Comparison of ENCODE assay signal across 9 cellular contexts in the genomic region with DNA sequence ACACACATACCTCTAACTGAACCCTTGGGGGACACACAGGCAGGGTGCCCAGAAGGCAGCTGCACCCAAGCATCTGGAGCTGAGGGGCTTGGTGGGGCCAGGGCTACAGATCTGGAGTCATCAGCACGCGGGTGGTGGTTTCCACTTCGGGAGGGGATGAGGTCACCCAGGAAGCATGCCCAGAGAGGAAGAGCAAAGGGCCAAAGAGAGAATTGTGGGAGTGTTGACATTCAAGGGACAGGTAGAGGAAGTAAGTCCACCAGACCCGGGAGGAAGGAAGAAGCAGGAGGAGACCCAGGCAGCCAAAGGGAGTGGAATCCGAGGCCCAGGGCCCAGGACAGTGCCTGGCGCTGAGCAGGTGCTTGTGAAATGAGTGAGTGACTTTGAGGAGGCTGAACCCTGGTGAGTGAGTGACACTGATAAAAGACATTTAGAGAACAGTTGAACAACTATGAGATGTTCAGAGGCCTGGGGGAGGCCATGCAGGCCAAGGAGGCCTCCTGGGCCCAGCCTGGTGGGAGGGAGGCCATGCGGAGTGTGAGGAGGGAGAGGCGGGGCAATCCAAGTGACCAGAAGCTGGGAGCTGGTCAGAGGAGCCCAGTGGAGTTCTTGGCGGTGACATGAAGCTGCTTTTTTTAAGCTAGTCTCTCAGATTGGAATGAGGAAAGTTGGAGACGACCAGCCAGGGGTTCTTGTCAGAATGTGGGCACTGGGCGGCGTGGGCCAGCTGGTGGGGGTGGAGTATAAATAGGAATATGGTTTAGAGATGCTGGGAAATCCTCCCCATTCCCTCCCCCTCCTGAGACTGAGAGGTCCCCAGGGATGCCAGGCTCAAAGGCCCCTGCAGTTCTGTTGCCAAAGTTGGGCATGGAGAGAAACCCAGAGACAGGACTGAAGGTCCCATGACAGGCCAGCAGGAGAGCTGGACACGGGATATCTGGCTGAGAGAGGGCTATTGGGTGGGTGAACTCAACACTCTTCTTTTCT. TPM values are rescaled to one million over a fixed set of nuclear protein-coding genes. Genes with fewer than 3 reads are reported as not detected.
DNase-seq lines count a peak whose midpoint lies in the region; ATAC-seq and TF ChIP-seq lines count a peak whose summit lies in the region.
"Had no signal": no experiment of that assay in that cellular context is flagged by ENCODE, and none has a peak within 500 bp of the region (broad histone marks: within the 10 kb centered on the region; RNA-seq: fewer than 3 reads in every experiment).

No MANE protein-coding gene starts in this region.

- peak overlapping the region; percentile 35 for H3K18ac ChIP-seq in neuronal stem cell (ENCODE audit: low read length)

- peak overlapping the region; percentile 4 for H3K27ac Mint-ChIP-seq in CD8-positive, alpha-beta T cell

- no peaks in the 10 kb centered on the region for H3K9me3 ChIP-seq in CD8-positive, alpha-beta T cell (ENCODE audit: low read length)
- H3K9me3 ChIP-seq in SJCRH30 (replicated peaks) (no peaks in the 10 kb centered on the region), heart left ventricle (no peaks in the 10 kb centered on the region), neuronal stem cell (replicated peaks in 1 of 2; ENCODE audit: control insufficient read depth in 2 of 2, insufficient read depth in 1 of 2, low read depth in 1 of 2, low read length in 2 of 2) (no peaks in the 10 kb centered on the region)

- no peak overlapping the region for H3K4me2 ChIP-seq in neuronal stem cell (ENCODE audit: insufficient read depth, low read length, poor library complexity, severe bottlenecking)

- H3K23ac ChIP-seq in neuronal stem cell (ENCODE audit: low read depth, low read length, poor library complexity), result no peak overlapping the region

- TF ChIP-seq POLR2A in heart left ventricle (IDR thresholded peaks at IDR 0.05), result no peak

- no peak overlapping the region for H3K4me3 Mint-ChIP-seq in CD8-positive, alpha-beta T cell
- no peak overlapping the region for H3K4me3 Mint-ChIP-seq in activated T-cell treated with anti-CD3 and anti-CD28 coated beads, Interleukin-2, amount 50 U/mL, for 4 hours

- H2BK120ac ChIP-seq in neuronal stem cell (ENCODE audit: low read depth, low read length), result no peak overlapping the region

- no peak overlapping the region for H2BK5ac ChIP-seq in neuronal stem cell (ENCODE audit: low read length)

- no peaks in the 10 kb centered on the region for H3K36me3 Mint-ChIP-seq in CD8-positive, alpha-beta T cell
- H3K36me3 Mint-ChIP-seq in activated T-cell treated with anti-CD3 and anti-CD28 coated beads, Interleukin-2, amount 50 U/mL, for 4 hours (ENCODE audit: insufficient read depth), result no peaks in the 10 kb centered on the region

- no peak for ATAC-seq in CD8-positive, alpha-beta T cell
- peak; percentile 47 to 66 (median 57) for ATAC-seq in heart left ventricle
- ATAC-seq in activated T-cell treated with anti-CD3 and anti-CD28 coated beads, Interleukin-2, amount 50 U/mL, for 4 hours, result no peak

- no peak for DNase-seq in CD8-positive, alpha-beta T cell
- DNase-seq in SJCRH30 (peak; percentile 34 to 51), heart left ventricle (peak in 4 of 5 donors; percentile 57 to 76 (median 68)), neuronal stem cell (ENCODE audit: low spot score) (no peak), NCI-H510A treated with DMSO at 0.1 percent for 48 hours (lab: John Stamatoyannopoulos, UW) (no peak), SK-N-DZ (ENCODE audit: low spot score) (no peak)
- DNase-seq in activated T-cell treated with anti-CD3 and anti-CD28 coated beads, Interleukin-2, amount 50 U/mL, for 4 hours, result no peak
- DNase-seq in stimulated activated CD4-positive, alpha-beta T cell treated with anti-CD3 and anti-CD28 coated beads, Interleukin-4, amount 100 ng/mL, for 24 hours, result no peak

- no peak overlapping the region for H3K27ac ChIP-seq in CD8-positive, alpha-beta T cell (ENCODE audit: low read depth, low read length)
- no peak overlapping the region for H3K27ac ChIP-seq in SJCRH30
- H3K27ac ChIP-seq in heart left ventricle, result peak overlapping the region; percentile 37 to 93 (median 86)
- no peak overlapping the region for H3K27ac ChIP-seq in neuronal stem cell (replicated peaks; ENCODE audit: low read length)

- POLR2A ChIA-PET in CD8-positive, alpha-beta T cell (lab: Charles Lee), result no interaction called here

- no peaks in the 10 kb centered on the region for H3K4me1 Mint-ChIP-seq in CD8-positive, alpha-beta T cell (ENCODE audit: low read depth)
- H3K4me1 Mint-ChIP-seq in activated T-cell treated with anti-CD3 and anti-CD28 coated beads, Interleukin-2, amount 50 U/mL, for 4 hours (ENCODE audit: low read depth), result no peaks in the 10 kb centered on the region

- 16 to 29% (median 21%) methylated on average over 13 of the region's 13 CpGs for WGBS in heart left ventricle, 4 donors
- WGBS in neuronal stem cell (ENCODE audit: extremely low coverage in 2 of 2, insufficient read length in 2 of 2, insufficient replicate concordance in 1 of 2), 2 donors, result no CpG with 5 or more reads among the region's 13 CpGs

- H4K91ac ChIP-seq in neuronal stem cell (ENCODE audit: low read depth, low read length, poor library complexity), result no peak overlapping the region

- no peaks in the 10 kb centered on the region for H3K9me3 Mint-ChIP-seq in CD8-positive, alpha-beta T cell
- H3K9me3 Mint-ChIP-seq in activated T-cell treated with anti-CD3 and anti-CD28 coated beads, Interleukin-2, amount 50 U/mL, for 4 hours, result no peaks in the 10 kb centered on the region

- no peak overlapping the region for H3K14ac ChIP-seq in neuronal stem cell (ENCODE audit: low read length)

- H3K27me3 Mint-ChIP-seq in CD8-positive, alpha-beta T cell (ENCODE audit: low read depth), result no peaks in the 10 kb centered on the region
- no peaks in the 10 kb centered on the region for H3K27me3 Mint-ChIP-seq in activated T-cell treated with anti-CD3 and anti-CD28 coated beads, Interleukin-2, amount 50 U/mL, for 4 hours (ENCODE audit: low read depth)

- peak overlapping the region; percentile 40 for H2AK5ac ChIP-seq in neuronal stem cell (ENCODE audit: low read depth, low read length)

- H2BK15ac ChIP-seq in neuronal stem cell (ENCODE audit: low read length), result no peak overlapping the region

- H3K36me3 ChIP-seq in CD8-positive, alpha-beta T cell (ENCODE audit: insufficient read depth, low read length), result no peaks in the 10 kb centered on the region
- H3K36me3 ChIP-seq in SJCRH30, result no peaks in the 10 kb centered on the region
- no peaks in the 10 kb centered on the region for H3K36me3 ChIP-seq in heart left ventricle
- H3K36me3 ChIP-seq in neuronal stem cell (replicated peaks in 1 of 2; ENCODE audit: control insufficient read depth in 2 of 2, insufficient read depth in 2 of 2, low read length in 2 of 2), result peaks cover 0 to 2% of the 10 kb centered on the region in 2 donors

- H3K4me1 ChIP-seq in CD8-positive, alpha-beta T cell (ENCODE audit: insufficient read depth, low read length), result no peaks in the 10 kb centered on the region
- H3K4me1 ChIP-seq in SJCRH30, result peaks cover 28% of the 10 kb centered on the region
- peaks cover 32 to 81% (median 68%) of the 10 kb centered on the region in 12 donors for H3K4me1 ChIP-seq in heart left ventricle
- peaks cover 0 to 10% of the 10 kb centered on the region in 2 donors for H3K4me1 ChIP-seq in neuronal stem cell (ENCODE audit: control insufficient read depth in 2 of 2, insufficient read depth in 1 of 2, low read depth in 1 of 2, low read length in 2 of 2)

- H3K27me3 ChIP-seq in CD8-positive, alpha-beta T cell (ENCODE audit: insufficient read depth, low read length), result no peaks in the 10 kb centered on the region
- H3K27me3 ChIP-seq in SJCRH30 (no peaks in the 10 kb centered on the region; the same call in 1 of the 2 replicates), heart left ventricle (no peaks in the 10 kb centered on the region), neuronal stem cell (ENCODE audit: control insufficient read depth in 3 of 3, insufficient read depth in 3 of 3, low read depth in 1 of 3, low read length in 3 of 3) (peaks cover 0 to 44% (median 2%) of the 10 kb centered on the region in 3 experiments)

- H2AFZ ChIP-seq in neuronal stem cell (ENCODE audit: low read length), result no peak overlapping the region

- no peak overlapping the region for H3K4me3 ChIP-seq in CD8-positive, alpha-beta T cell (ENCODE audit: low read depth, low read length)
- H3K4me3 ChIP-seq in SJCRH30 (no peak overlapping the region), heart left ventricle (peak overlapping the region in 1 of 12 donors; percentile 12), neuronal stem cell (ENCODE audit: low read length in 2 of 2) (no peak overlapping the region)

- no peak overlapping the region for H3K4ac ChIP-seq in neuronal stem cell (ENCODE audit: low read length)

- intact Hi-C loops in CD8-positive, alpha-beta T cell (cut with DNase I, micrococcal nuclease), result loop anchor here in 1 of 2 experiments (2.0 kb wide), 1 partner anchor 28 kb away; no protein-coding TSS in a partner anchor
- intact Hi-C loops in heart left ventricle (cut with DNase I), result no loop called here

- TF ChIP-seq CTCF in CD8-positive, alpha-beta T cell (IDR thresholded peaks at IDR 0.05), result no peak
- TF ChIP-seq CTCF in heart left ventricle (IDR thresholded peaks at IDR 0.05), result no peak

- H4K8ac ChIP-seq in neuronal stem cell (ENCODE audit: low read depth, low read length), result no peak overlapping the region

- CTCF ChIA-PET in CD8-positive, alpha-beta T cell (lab: Charles Lee), result interaction anchor here (0.6 to 2.3 kb wide), 4 partner anchors 11 to 256 kb away, joined by 3 to 13 read pairs (median 4); no protein-coding TSS in a partner anchor

- no peak overlapping the region for H2BK12ac ChIP-seq in neuronal stem cell (ENCODE audit: low read length)

- H3K9ac ChIP-seq in neuronal stem cell (ENCODE audit: low read depth, low read length, poor library complexity), result no peak overlapping the region

- peaks cover 6% of the 10 kb centered on the region for H3K79me1 ChIP-seq in neuronal stem cell (ENCODE audit: low read depth, low read length)

RNA-seq across cellular contexts. Expression of a gene that starts 7.9 kb away (rescaled TPM):
- 1 to 10 TPM; 4.0 to 4.3 TPM for total RNA-seq in CD8-positive, alpha-beta T cell
- total RNA-seq in SJCRH30 (2014; rRNA removed; shearing (Covaris generic)), result 1.1 and 2.1 TPM in 2 replicates
- total RNA-seq in heart left ventricle, result 100 to 1,000 TPM; 106 to 198 (median 141) TPM
- 100 to 1,000 TPM in 1 of 2 donors, 10 to 100 TPM in 1; 62.5 to 147 TPM for polyA plus RNA-seq in heart left ventricle
- polyA plus RNA-seq in neuronal stem cell (2013, experiment 1 of 2), result 25.8 TPM
- polyA plus RNA-seq in neuronal stem cell (2013, experiment 2 of 2), result 25.5 TPM
- total RNA-seq in activated T-cell treated with anti-CD3 and anti-CD28 coated beads, Interleukin-2, amount 50 U/mL, for 4 hours, result 1 to 10 TPM in 1 of 3 donors, under 1 TPM in 2; 0.76 to 1.9 (median 0.95) TPM
- 0.47 and 0.77 TPM in 2 replicates for polyA plus RNA-seq in SK-N-DZ (2014; cell fraction: cytosol; rRNA removed)
- polyA plus RNA-seq in SK-N-DZ (2014; cell fraction: nucleus; rRNA removed), result 0.18 and 1.0 TPM in 2 replicates

RNA-seq across cellular contexts. Expression of a gene that starts 56.5 kb away (rescaled TPM):
- total RNA-seq in CD8-positive, alpha-beta T cell, result not detected
- 1.1 and 1.4 TPM in 2 replicates for total RNA-seq in SJCRH30 (2014; rRNA removed; shearing (Covaris generic))
- total RNA-seq in heart left ventricle, result under 1 TPM in 1 of 9 donors, not detected in 8; 0.27 TPM
- not detected for polyA plus RNA-seq in heart left ventricle
- 75.0 TPM for polyA plus RNA-seq in neuronal stem cell (2013, experiment 1 of 2)
- 75.3 TPM for polyA plus RNA-seq in neuronal stem cell (2013, experiment 2 of 2)
- total RNA-seq in activated T-cell treated with anti-CD3 and anti-CD28 coated beads, Interleukin-2, amount 50 U/mL, for 4 hours, result under 1 TPM in 2 of 3 donors, not detected in 1; 0.11 to 0.13 TPM
- polyA plus RNA-seq in SK-N-DZ (2014; cell fraction: cytosol; rRNA removed), result 0.06 and 0.24 TPM in 2 replicates
- not detected in 2 replicates for polyA plus RNA-seq in SK-N-DZ (2014; cell fraction: nucleus; rRNA removed)
- total RNA-seq: posterior vena cava had no signal

Comparison
In these comparisons a context has a peak if more than half of its experiments do, and no peak if none do; other contexts are left out.
1. ATAC-seq: peak in heart left ventricle (4 of 4); none in CD8-positive, alpha-beta T cell (single experiment) and activated T-cell treated with anti-CD3 and anti-CD28 coated beads, Interleukin-2, amount 50 U/mL, for 4 hours (0 of 2).
2. DNase-seq: peak in SJCRH30 (2 of 2) and heart left ventricle (4 of 5); none in CD8-positive, alpha-beta T cell (0 of 7), neuronal stem cell (single experiment), activated T-cell treated with anti-CD3 and anti-CD28 coated beads, Interleukin-2, amount 50 U/mL, for 4 hours (single experiment), NCI-H510A treated with DMSO at 0.1 percent for 48 hours (single experiment), stimulated activated CD4-positive, alpha-beta T cell treated with anti-CD3 and anti-CD28 coated beads, Interleukin-4, amount 100 ng/mL, for 24 hours (single experiment) and SK-N-DZ (single experiment).
3. H3K27ac ChIP-seq: peak in heart left ventricle (12 of 12); none in CD8-positive, alpha-beta T cell (single experiment), SJCRH30 (single experiment) and neuronal stem cell (single experiment).
4. RNA of a gene that starts 7.9 kb away (total RNA-seq): 106 to 198 TPM in heart left ventricle; 4.0 to 4.3 TPM in CD8-positive, alpha-beta T cell, 1.1 to 2.1 TPM in SJCRH30 and 0.76 to 1.9 TPM in activated T-cell treated with anti-CD3 and anti-CD28 coated beads, Interleukin-2, amount 50 U/mL, for 4 hours; every median in the first group is over 10 times any median in the second.